1 cellular context compared by ENCODE assay signal in the genomic region with DNA sequence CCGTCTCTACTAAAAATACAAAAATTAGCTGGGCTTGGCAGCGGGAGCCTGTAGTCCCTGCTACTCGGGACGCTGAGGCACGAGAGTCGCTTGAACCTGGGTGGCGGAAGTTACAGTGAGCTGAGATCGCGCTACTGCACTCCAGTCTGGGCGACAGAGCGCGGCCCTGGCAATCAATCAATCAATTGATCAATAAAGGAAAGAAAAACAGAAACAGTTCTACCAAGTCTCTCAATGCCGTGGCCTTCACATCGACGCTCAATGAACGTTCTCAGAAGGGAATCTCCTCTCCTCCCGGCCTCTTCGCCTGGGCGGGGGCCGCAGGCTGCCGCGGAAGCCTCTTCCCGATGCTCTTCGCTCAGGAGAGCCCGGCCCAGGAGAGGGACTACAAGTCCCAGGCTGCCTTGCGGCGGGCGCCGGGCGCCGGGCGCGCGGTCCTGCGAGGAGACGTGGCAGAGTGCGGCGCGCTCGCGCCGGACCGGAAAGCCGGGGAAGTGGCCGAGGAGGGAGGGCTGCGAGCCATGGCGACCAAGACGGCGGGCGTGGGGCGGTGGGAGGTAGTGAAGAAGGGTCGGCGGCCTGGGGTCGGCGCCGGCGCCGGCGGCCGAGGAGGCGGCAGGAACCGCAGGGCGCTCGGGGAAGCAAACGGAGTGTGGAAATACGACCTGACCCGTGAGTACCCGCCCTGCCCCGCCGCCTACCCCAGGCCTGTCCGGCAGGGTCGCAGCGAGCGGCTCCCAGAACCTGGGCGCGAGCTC.
TF ChIP-seq lines count a peak whose summit lies in the region.

A gene with protein sequence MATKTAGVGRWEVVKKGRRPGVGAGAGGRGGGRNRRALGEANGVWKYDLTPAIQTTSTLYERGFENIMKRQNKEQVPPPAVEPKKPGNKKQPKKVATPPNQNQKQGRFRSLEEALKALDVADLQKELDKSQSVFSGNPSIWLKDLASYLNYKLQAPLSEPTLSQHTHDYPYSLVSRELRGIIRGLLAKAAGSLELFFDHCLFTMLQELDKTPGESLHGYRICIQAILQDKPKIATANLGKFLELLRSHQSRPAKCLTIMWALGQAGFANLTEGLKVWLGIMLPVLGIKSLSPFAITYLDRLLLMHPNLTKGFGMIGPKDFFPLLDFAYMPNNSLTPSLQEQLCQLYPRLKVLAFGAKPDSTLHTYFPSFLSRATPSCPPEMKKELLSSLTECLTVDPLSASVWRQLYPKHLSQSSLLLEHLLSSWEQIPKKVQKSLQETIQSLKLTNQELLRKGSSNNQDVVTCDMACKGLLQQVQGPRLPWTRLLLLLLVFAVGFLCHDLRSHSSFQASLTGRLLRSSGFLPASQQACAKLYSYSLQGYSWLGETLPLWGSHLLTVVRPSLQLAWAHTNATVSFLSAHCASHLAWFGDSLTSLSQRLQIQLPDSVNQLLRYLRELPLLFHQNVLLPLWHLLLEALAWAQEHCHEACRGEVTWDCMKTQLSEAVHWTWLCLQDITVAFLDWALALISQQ (plus strand): TSS at position 471 of the 758 bp plus-strand sequence. CDS start 51 bp downstream, at position 522.

TF ChIP-seq in HepG2, 621 proteins besides CTCF, POLR2A, EP300 and RAD21 (continued from another document and continues in another):
- TF ChIP-seq, protein P1, sequence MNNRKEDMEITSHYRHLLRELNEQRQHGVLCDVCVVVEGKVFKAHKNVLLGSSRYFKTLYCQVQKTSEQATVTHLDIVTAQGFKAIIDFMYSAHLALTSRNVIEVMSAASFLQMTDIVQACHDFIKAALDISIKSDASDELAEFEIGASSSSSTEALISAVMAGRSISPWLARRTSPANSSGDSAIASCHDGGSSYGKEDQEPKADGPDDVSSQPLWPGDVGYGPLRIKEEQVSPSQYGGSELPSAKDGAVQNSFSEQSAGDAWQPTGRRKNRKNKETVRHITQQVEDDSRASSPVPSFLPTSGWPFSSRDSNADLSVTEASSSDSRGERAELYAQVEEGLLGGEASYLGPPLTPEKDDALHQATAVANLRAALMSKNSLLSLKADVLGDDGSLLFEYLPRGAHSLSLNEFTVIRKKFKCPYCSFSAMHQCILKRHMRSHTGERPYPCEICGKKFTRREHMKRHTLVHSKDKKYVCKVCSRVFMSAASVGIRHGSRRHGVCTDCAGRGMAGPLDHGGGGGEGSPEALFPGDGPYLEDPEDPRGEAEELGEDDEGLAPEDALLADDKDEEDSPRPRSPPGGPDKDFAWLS (CRISPR knock-in tag; IDR thresholded peaks at IDR 0.05; ENCODE audit: borderline replicate concordance), result 0 out of 2 replicates have a peak, but pooled peaks have one; percentile 58
- TF ChIP-seq ZSCAN29 (CRISPR knock-in tag; conservative IDR thresholded peaks at IDR 0.05), result peak; percentile 82; the same call in 1 of the 2 replicates
- TF ChIP-seq TBP (CRISPR knock-in tag; IDR thresholded peaks at IDR 0.05), result peak; percentile 89
- TF ChIP-seq ZNF138 (CRISPR knock-in tag; IDR thresholded peaks at IDR 0.05; ENCODE audit: low read depth), result no peak; the same call in 1 of the 2 replicates
- TF ChIP-seq, protein P2, sequence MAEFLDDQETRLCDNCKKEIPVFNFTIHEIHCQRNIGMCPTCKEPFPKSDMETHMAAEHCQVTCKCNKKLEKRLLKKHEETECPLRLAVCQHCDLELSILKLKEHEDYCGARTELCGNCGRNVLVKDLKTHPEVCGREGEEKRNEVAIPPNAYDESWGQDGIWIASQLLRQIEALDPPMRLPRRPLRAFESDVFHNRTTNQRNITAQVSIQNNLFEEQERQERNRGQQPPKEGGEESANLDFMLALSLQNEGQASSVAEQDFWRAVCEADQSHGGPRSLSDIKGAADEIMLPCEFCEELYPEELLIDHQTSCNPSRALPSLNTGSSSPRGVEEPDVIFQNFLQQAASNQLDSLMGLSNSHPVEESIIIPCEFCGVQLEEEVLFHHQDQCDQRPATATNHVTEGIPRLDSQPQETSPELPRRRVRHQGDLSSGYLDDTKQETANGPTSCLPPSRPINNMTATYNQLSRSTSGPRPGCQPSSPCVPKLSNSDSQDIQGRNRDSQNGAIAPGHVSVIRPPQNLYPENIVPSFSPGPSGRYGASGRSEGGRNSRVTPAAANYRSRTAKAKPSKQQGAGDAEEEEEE (CRISPR knock-in tag; IDR thresholded peaks at IDR 0.05; ENCODE audit: borderline replicate concordance), result no peak
- no peak for TF ChIP-seq SP5 (CRISPR knock-in tag; IDR thresholded peaks at IDR 0.05; ENCODE audit: borderline replicate concordance, low read depth)
- 0 out of 2 replicates have a peak, but pooled peaks have one; percentile 53 for TF ChIP-seq FOXO1 (CRISPR knock-in tag; IDR thresholded peaks at IDR 0.05)
- TF ChIP-seq ZNF143 (CRISPR knock-in tag; IDR thresholded peaks at IDR 0.05), result peak; percentile 95
- TF ChIP-seq ZNF292 (CRISPR knock-in tag; IDR thresholded peaks at IDR 0.05; ENCODE audit: borderline replicate concordance, low read depth), result no peak
- TF ChIP-seq, protein P3, sequence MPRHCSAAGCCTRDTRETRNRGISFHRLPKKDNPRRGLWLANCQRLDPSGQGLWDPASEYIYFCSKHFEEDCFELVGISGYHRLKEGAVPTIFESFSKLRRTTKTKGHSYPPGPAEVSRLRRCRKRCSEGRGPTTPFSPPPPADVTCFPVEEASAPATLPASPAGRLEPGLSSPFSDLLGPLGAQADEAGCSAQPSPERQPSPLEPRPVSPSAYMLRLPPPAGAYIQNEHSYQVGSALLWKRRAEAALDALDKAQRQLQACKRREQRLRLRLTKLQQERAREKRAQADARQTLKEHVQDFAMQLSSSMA (CRISPR knock-in tag; IDR thresholded peaks at IDR 0.05), result no peak
- peak; percentile 77 for TF ChIP-seq AGO2 (optimal IDR thresholded peaks at IDR 0.05; ENCODE audit: low read depth, low read length)
- no peak for TF ChIP-seq NFE2L2 (IDR thresholded peaks at IDR 0.05; ENCODE audit: low read length)
- TF ChIP-seq FOXK2 (IDR thresholded peaks at IDR 0.05), result no peak
- TF ChIP-seq, protein P4, sequence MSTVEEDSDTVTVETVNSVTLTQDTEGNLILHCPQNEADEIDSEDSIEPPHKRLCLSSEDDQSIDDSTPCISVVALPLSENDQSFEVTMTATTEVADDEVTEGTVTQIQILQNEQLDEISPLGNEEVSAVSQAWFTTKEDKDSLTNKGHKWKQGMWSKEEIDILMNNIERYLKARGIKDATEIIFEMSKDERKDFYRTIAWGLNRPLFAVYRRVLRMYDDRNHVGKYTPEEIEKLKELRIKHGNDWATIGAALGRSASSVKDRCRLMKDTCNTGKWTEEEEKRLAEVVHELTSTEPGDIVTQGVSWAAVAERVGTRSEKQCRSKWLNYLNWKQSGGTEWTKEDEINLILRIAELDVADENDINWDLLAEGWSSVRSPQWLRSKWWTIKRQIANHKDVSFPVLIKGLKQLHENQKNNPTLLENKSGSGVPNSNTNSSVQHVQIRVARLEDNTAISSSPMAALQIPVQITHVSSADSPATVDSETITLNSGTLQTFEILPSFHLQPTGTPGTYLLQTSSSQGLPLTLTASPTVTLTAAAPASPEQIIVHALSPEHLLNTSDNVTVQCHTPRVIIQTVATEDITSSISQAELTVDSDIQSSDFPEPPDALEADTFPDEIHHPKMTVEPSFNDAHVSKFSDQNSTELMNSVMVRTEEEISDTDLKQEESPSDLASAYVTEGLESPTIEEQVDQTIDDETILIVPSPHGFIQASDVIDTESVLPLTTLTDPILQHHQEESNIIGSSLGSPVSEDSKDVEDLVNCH (CRISPR knock-in tag; IDR thresholded peaks at IDR 0.05), result no peak
- TF ChIP-seq SMYD3 (CRISPR knock-in tag; IDR thresholded peaks at IDR 0.05), result peak; percentile 80
- no peak for TF ChIP-seq SMC3 (IDR thresholded peaks at IDR 0.05; ENCODE audit: low read length)
- peak; percentile 91 for TF ChIP-seq KDM2A (CRISPR knock-in tag; IDR thresholded peaks at IDR 0.05; ENCODE audit: borderline replicate concordance, low read depth)
- TF ChIP-seq, protein P5, sequence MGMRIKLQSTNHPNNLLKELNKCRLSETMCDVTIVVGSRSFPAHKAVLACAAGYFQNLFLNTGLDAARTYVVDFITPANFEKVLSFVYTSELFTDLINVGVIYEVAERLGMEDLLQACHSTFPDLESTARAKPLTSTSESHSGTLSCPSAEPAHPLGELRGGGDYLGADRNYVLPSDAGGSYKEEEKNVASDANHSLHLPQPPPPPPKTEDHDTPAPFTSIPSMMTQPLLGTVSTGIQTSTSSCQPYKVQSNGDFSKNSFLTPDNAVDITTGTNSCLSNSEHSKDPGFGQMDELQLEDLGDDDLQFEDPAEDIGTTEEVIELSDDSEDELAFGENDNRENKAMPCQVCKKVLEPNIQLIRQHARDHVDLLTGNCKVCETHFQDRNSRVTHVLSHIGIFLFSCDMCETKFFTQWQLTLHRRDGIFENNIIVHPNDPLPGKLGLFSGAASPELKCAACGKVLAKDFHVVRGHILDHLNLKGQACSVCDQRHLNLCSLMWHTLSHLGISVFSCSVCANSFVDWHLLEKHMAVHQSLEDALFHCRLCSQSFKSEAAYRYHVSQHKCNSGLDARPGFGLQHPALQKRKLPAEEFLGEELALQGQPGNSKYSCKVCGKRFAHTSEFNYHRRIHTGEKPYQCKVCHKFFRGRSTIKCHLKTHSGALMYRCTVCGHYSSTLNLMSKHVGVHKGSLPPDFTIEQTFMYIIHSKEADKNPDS (CRISPR knock-in tag; IDR thresholded peaks at IDR 0.05), result no peak
- no peak for TF ChIP-seq MLLT10 (CRISPR knock-in tag; IDR thresholded peaks at IDR 0.05)
- peak; percentile 57; the same call in 1 of the 2 replicates for TF ChIP-seq ELF1 (CRISPR knock-in tag; IDR thresholded peaks at IDR 0.05)
- TF ChIP-seq ZNF615 (CRISPR knock-in tag; IDR thresholded peaks at IDR 0.05; ENCODE audit: borderline replicate concordance), result no peak
- TF ChIP-seq, protein P6, sequence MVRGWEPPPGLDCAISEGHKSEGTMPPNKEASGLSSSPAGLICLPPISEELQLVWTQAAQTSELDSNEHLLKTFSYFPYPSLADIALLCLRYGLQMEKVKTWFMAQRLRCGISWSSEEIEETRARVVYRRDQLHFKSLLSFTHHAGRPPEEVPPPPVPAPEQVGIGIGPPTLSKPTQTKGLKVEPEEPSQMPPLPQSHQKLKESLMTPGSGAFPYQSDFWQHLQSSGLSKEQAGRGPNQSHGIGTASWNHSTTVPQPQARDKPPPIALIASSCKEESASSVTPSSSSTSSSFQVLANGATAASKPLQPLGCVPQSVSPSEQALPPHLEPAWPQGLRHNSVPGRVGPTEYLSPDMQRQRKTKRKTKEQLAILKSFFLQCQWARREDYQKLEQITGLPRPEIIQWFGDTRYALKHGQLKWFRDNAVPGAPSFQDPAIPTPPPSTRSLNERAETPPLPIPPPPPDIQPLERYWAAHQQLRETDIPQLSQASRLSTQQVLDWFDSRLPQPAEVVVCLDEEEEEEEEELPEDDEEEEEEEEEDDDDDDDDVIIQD (CRISPR knock-in tag; IDR thresholded peaks at IDR 0.05; ENCODE audit: low read depth), result peak; percentile 13; the same call in 1 of the 2 replicates
- TF ChIP-seq GATAD1 (CRISPR knock-in tag; IDR thresholded peaks at IDR 0.05), result peak; percentile 84
- no peak for TF ChIP-seq KLF13 (CRISPR knock-in tag; IDR thresholded peaks at IDR 0.05)
- TF ChIP-seq FOSL2 (CRISPR knock-in tag; IDR thresholded peaks at IDR 0.05), result peak; percentile 28; the same call in 1 of the 2 replicates
- TF ChIP-seq CC2D1A (CRISPR knock-in tag; IDR thresholded peaks at IDR 0.05), result no peak
- TF ChIP-seq, protein P7, sequence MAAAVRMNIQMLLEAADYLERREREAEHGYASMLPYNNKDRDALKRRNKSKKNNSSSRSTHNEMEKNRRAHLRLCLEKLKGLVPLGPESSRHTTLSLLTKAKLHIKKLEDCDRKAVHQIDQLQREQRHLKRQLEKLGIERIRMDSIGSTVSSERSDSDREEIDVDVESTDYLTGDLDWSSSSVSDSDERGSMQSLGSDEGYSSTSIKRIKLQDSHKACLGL (CRISPR knock-in tag; IDR thresholded peaks at IDR 0.05), result peak; percentile 60
- TF ChIP-seq, protein P8, sequence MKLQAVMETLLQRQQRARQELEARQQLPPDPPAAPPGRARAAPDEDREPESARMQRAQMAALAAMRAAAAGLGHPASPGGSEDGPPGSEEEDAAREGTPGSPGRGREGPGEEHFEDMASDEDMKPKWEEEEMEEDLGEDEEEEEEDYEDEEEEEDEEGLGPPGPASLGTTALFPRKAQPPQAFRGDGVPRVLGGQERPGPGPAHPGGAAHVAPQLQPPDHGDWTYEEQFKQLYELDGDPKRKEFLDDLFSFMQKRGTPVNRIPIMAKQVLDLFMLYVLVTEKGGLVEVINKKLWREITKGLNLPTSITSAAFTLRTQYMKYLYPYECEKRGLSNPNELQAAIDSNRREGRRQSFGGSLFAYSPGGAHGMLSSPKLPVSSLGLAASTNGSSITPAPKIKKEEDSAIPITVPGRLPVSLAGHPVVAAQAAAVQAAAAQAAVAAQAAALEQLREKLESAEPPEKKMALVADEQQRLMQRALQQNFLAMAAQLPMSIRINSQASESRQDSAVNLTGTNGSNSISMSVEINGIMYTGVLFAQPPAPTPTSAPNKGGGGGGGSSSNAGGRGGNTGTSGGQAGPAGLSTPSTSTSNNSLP (IDR thresholded peaks at IDR 0.05; ENCODE audit: low read depth, low read length), result no peak
- TF ChIP-seq, protein P9, sequence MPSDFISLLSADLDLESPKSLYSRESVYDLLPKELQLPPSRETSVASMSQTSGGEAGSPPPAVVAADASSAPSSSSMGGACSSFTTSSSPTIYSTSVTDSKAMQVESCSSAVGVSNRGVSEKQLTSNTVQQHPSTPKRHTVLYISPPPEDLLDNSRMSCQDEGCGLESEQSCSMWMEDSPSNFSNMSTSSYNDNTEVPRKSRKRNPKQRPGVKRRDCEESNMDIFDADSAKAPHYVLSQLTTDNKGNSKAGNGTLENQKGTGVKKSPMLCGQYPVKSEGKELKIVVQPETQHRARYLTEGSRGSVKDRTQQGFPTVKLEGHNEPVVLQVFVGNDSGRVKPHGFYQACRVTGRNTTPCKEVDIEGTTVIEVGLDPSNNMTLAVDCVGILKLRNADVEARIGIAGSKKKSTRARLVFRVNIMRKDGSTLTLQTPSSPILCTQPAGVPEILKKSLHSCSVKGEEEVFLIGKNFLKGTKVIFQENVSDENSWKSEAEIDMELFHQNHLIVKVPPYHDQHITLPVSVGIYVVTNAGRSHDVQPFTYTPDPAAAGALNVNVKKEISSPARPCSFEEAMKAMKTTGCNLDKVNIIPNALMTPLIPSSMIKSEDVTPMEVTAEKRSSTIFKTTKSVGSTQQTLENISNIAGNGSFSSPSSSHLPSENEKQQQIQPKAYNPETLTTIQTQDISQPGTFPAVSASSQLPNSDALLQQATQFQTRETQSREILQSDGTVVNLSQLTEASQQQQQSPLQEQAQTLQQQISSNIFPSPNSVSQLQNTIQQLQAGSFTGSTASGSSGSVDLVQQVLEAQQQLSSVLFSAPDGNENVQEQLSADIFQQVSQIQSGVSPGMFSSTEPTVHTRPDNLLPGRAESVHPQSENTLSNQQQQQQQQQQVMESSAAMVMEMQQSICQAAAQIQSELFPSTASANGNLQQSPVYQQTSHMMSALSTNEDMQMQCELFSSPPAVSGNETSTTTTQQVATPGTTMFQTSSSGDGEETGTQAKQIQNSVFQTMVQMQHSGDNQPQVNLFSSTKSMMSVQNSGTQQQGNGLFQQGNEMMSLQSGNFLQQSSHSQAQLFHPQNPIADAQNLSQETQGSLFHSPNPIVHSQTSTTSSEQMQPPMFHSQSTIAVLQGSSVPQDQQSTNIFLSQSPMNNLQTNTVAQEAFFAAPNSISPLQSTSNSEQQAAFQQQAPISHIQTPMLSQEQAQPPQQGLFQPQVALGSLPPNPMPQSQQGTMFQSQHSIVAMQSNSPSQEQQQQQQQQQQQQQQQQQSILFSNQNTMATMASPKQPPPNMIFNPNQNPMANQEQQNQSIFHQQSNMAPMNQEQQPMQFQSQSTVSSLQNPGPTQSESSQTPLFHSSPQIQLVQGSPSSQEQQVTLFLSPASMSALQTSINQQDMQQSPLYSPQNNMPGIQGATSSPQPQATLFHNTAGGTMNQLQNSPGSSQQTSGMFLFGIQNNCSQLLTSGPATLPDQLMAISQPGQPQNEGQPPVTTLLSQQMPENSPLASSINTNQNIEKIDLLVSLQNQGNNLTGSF (CRISPR knock-in tag; IDR thresholded peaks at IDR 0.05), result peak; percentile 27; the same call in 1 of the 2 replicates
- TF ChIP-seq PRPF4 (IDR thresholded peaks at IDR 0.05; ENCODE audit: low read depth, low read length, poor library complexity, severe bottlenecking), result peak; percentile 81
- 0 out of 2 replicates have a peak, but pooled peaks have one; percentile 59 for TF ChIP-seq MEIS2 (CRISPR knock-in tag; IDR thresholded peaks at IDR 0.05)
- TF ChIP-seq RARA (CRISPR knock-in tag; IDR thresholded peaks at IDR 0.05), result no peak; the same call in 1 of the 2 replicates
- TF ChIP-seq ZNF644 (CRISPR knock-in tag; IDR thresholded peaks at IDR 0.05; ENCODE audit: low read depth), result no peak
